Comparison of ENCODE assay signal across 11 cellular contexts in genomic region chr18:56168049-56168781, GRCh38.
DNase-seq lines count a peak whose midpoint lies in the region; ATAC-seq, FAIRE-seq and TF ChIP-seq lines count a peak whose summit lies in the region.
"Had no signal": no experiment of that assay in that cellular context is flagged by ENCODE, and none has a peak within 500 bp of the region (broad histone marks: within the 10 kb centered on the region; RNA-seq: fewer than 3 reads in every experiment).

No MANE protein-coding gene starts in this region.

- H3K36me3 Mint-ChIP-seq in effector memory CD8-positive, alpha-beta T cell (ENCODE audit: insufficient read depth) = no peaks in the 10 kb centered on the region

- DNase-seq in H4 (ENCODE audit: low spot score) (peak; percentile 16), astrocyte of the cerebellum (ENCODE audit: low read depth) (peak; percentile 15), iPS DF 19.7 (ENCODE audit: low read depth, low spot score) (peak; percentile 35), small intestine (peak; percentile 17), HEK293T (ENCODE audit: extremely low spot score) (no peak)
- DNase-seq in effector memory CD8-positive, alpha-beta T cell = no peak
- DNase-seq: erythroblast had no signal

- H3K4me1 Mint-ChIP-seq in effector memory CD8-positive, alpha-beta T cell (ENCODE audit: low read depth in 2 of 2) = no peaks in the 10 kb centered on the region

- in situ Hi-C loops in astrocyte of the cerebellum (cut with HindIII; ENCODE audit: low sequenced_read_pairs) = no loop called here

- ATAC-seq in HG02763 (IDR thresholded peaks at IDR 0.05; ENCODE audit: unreplicated experiment) = no peak
- ATAC-seq in effector memory CD8-positive, alpha-beta T cell (replicated peaks) = no peak
- no peak for ATAC-seq in GM21423 (IDR thresholded peaks at IDR 0.05; ENCODE audit: unreplicated experiment)

- H3K27me3 Mint-ChIP-seq in effector memory CD8-positive, alpha-beta T cell = no peaks in the 10 kb centered on the region

- H3K9me3 Mint-ChIP-seq in effector memory CD8-positive, alpha-beta T cell = no peaks in the 10 kb centered on the region

- H3K4me3 ChIP-seq in astrocyte of the cerebellum (ENCODE audit: low read depth, low read length) (no peak overlapping the region), small intestine (ENCODE audit: low read depth in 1 of 2, low read length in 2 of 2) (no peak overlapping the region)

- WGBS in small intestine, 3 donors = 16 to 41% (median 27%) methylated on average over 5 of the region's 5 CpGs

- no peak for TF ChIP-seq CTCF in astrocyte of the cerebellum (IDR thresholded peaks at IDR 0.05; ENCODE audit: low read depth, low read length, missing control alignments)

- no peaks in the 10 kb centered on the region for H3K27me3 ChIP-seq in small intestine (ENCODE audit: control insufficient read depth in 2 of 2, insufficient read depth in 2 of 2, low read length in 2 of 2)

- CTCF ChIA-PET in HEK293T (lab: Yijun Ruan, JAX) = no interaction called here

- no peak overlapping the region for H3K4me3 Mint-ChIP-seq in effector memory CD8-positive, alpha-beta T cell

- FAIRE-seq in small intestine (lab: Jason Lieb, UNC) = no peak

- no peaks in the 10 kb centered on the region for H3K36me3 ChIP-seq in small intestine (ENCODE audit: control insufficient read depth in 2 of 2, insufficient read depth in 2 of 2, low read length in 2 of 2)

- POLR2A ChIA-PET in HEK293T (lab: Yijun Ruan, JAX) = no interaction called here

- H3K27ac ChIP-seq in small intestine (ENCODE audit: low read depth in 1 of 2, low read length in 1 of 2) = peak overlapping the region in 1 of 2 donors; percentile 77
- H3K27ac ChIP-seq: KMS-11, RWPE1 had no signal

- no peaks in the 10 kb centered on the region for H3K4me1 ChIP-seq in small intestine (ENCODE audit: control insufficient read depth in 2 of 2, insufficient read depth in 1 of 2, low read depth in 1 of 2, low read length in 1 of 2)

- H3K27ac Mint-ChIP-seq in effector memory CD8-positive, alpha-beta T cell = no peak overlapping the region

- no peaks in the 10 kb centered on the region for H3K9me3 ChIP-seq in small intestine (ENCODE audit: control insufficient read depth, low read depth)

TF ChIP-seq in HEK293T, 16 proteins besides CTCF, POLR2A, EP300 and RAD21:
- no peak for TF ChIP-seq FOXM1 (IDR thresholded peaks at IDR 0.05; ENCODE audit: borderline replicate concordance)
- TF ChIP-seq L3MBTL2 (conservative IDR thresholded peaks at IDR 0.05) = no peak
- no peak for TF ChIP-seq ARNT (IDR thresholded peaks at IDR 0.05)
- no peak for TF ChIP-seq FOXA1 (IDR thresholded peaks at IDR 0.05)
- TF ChIP-seq SP1 (IDR thresholded peaks at IDR 0.05) = no peak
- TF ChIP-seq CTBP1 (IDR thresholded peaks at IDR 0.05; ENCODE audit: borderline replicate concordance) = no peak
- TF ChIP-seq ELF4 (IDR thresholded peaks at IDR 0.05) = no peak
- TF ChIP-seq NFRKB (IDR thresholded peaks at IDR 0.05) = no peak
- TF ChIP-seq SUZ12 (IDR thresholded peaks at IDR 0.05) = no peak

Comparison
In these comparisons a context has a peak if more than half of its experiments do, and no peak if none do; other contexts are left out.
1. DNase-seq: peak in H4 (single experiment), astrocyte of the cerebellum (single experiment), iPS DF 19.7 (single experiment) and small intestine (single experiment); none in effector memory CD8-positive, alpha-beta T cell (0 of 3) and HEK293T (single experiment).